In the genomic region with DNA sequence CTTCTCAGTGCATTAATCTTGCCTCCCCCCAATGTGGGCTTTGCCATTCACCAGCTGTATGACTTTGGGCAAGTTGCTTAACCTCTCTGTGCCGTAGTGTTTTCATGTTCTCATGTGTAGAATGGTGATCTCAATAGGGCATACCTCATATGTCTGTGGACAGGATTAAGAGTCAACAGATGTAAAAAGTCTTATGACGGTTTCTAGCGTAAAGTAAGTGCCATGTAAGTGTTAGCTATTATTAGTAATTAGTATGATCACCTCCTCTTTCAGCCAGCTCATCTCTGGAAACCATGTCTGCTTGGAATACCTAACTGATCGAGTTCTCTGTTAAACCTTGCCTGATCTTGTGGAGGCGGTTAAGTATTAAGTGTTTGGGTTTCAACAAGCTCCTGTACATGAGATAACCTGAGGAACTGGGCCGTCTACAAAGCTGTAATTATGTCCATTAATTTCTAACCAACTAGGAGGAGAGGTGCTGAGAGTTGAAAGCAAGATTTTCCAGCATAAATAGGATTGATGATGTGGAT, we compare ENCODE assay signal across 17 cellular contexts.
DNase-seq lines count a peak whose midpoint lies in the region; ATAC-seq, FAIRE-seq and TF ChIP-seq lines count a peak whose summit lies in the region.
"Had no signal": no experiment of that assay in that cellular context is flagged by ENCODE, and none has a peak within 500 bp of the region (broad histone marks: within the 10 kb centered on the region; RNA-seq: fewer than 3 reads in every experiment).

No MANE protein-coding gene starts in this region.

- TF ChIP-seq CTCF in D721Med (IDR thresholded peaks at IDR 0.05; ENCODE audit: insufficient read depth, missing control alignments) (no peak), colonic mucosa (IDR thresholded peaks at IDR 0.05) (no peak)

- intact Hi-C loops in colonic mucosa (cut with DNase I), result no loop called here

- H3K4me1 ChIP-seq in SJCRH30 (peaks cover 27% of the 10 kb centered on the region), colonic mucosa (peaks cover 5% of the 10 kb centered on the region)

- H3K9me3 Mint-ChIP-seq in naive thymus-derived CD8-positive, alpha-beta T cell, result peaks cover 0 to 7% (median 0%) of the 10 kb centered on the region in 9 donors
- H3K9me3 Mint-ChIP-seq: activated naive CD4-positive, alpha-beta T cell treated with anti-CD3 and anti-CD28 coated beads, Interleukin-2, amount 50 U/mL, for 24 hours had no signal

- H3K36me3 Mint-ChIP-seq in naive thymus-derived CD8-positive, alpha-beta T cell, result peaks cover 6 to 14% (median 11%) of the 10 kb centered on the region in 3 donors
- H3K36me3 Mint-ChIP-seq: activated naive CD4-positive, alpha-beta T cell treated with anti-CD3 and anti-CD28 coated beads, Interleukin-2, amount 50 U/mL, for 24 hours had no signal

- no peaks in the 10 kb centered on the region for H3K9me3 ChIP-seq in SJCRH30 (replicated peaks)
- no peaks in the 10 kb centered on the region for H3K9me3 ChIP-seq in colonic mucosa
- H3K9me3 ChIP-seq: BLaER1, psoas muscle had no signal

- H3K27me3 Mint-ChIP-seq in naive thymus-derived CD8-positive, alpha-beta T cell, result no peaks in the 10 kb centered on the region
- H3K27me3 Mint-ChIP-seq: activated CD8-positive, alpha-beta memory T cell treated with anti-CD3 and anti-CD28 coated beads, Interleukin-2, amount 10 ng/mL, durations not matched to agents 7 days and 5 days; activated naive CD4-positive, alpha-beta T cell treated with anti-CD3 and anti-CD28 coated beads, Interleukin-2, amount 50 U/mL, for 24 hours had no signal

- DNase-seq in D721Med (ENCODE audit: insufficient read length, low spot score), result no peak
- DNase-seq in SJCRH30, result no peak
- DNase-seq in naive thymus-derived CD8-positive, alpha-beta T cell, result no peak
- no peak for DNase-seq in UCSD-AML1 (lab: John Stamatoyannopoulos, UW; ENCODE audit: unreplicated experiment)
- no peak for DNase-seq in erythroblast (lab: John Stamatoyannopoulos, UW)
- DNase-seq in colonic mucosa, result no peak
- DNase-seq: activated CD8-positive, alpha-beta memory T cell treated with anti-CD3 and anti-CD28 coated beads, Interleukin-2, amount 10 ng/mL, durations not matched to agents 7 days and 5 days; NCI-H1105 treated with DMSO at 0.1 percent for 48 hours; NCI-H446; psoas muscle; stimulated activated CD4-positive, alpha-beta T cell treated with anti-CD3 and anti-CD28 coated beads, Interleukin-4, amount 100 ng/mL, for 1 hour; stimulated activated naive CD4-positive, alpha-beta T cell treated with Interleukin-2 at 50 U/mL for 16 hours had no signal

- no peaks in the 10 kb centered on the region for H3K27me3 ChIP-seq in SJCRH30
- H3K27me3 ChIP-seq in colonic mucosa, result no peaks in the 10 kb centered on the region

- H3K4me3 ChIP-seq in SJCRH30 (no peak overlapping the region), colonic mucosa (no peak overlapping the region)
- H3K4me3 ChIP-seq: BLaER1, psoas muscle had no signal

- H3K36me3 ChIP-seq in SJCRH30, result no peaks in the 10 kb centered on the region
- no peaks in the 10 kb centered on the region for H3K36me3 ChIP-seq in colonic mucosa

- peak overlapping the region; percentile 48 to 100 (median 89) for H3K27ac Mint-ChIP-seq in naive thymus-derived CD8-positive, alpha-beta T cell
- H3K27ac Mint-ChIP-seq: activated CD8-positive, alpha-beta memory T cell treated with anti-CD3 and anti-CD28 coated beads, Interleukin-2, amount 10 ng/mL, durations not matched to agents 7 days and 5 days; activated naive CD4-positive, alpha-beta T cell treated with anti-CD3 and anti-CD28 coated beads, Interleukin-2, amount 50 U/mL, for 24 hours had no signal

- peak overlapping the region in 1 of 10 donors; percentile 7 for H3K4me3 Mint-ChIP-seq in naive thymus-derived CD8-positive, alpha-beta T cell
- H3K4me3 Mint-ChIP-seq: activated CD8-positive, alpha-beta memory T cell treated with anti-CD3 and anti-CD28 coated beads, Interleukin-2, amount 10 ng/mL, durations not matched to agents 7 days and 5 days; activated naive CD4-positive, alpha-beta T cell treated with anti-CD3 and anti-CD28 coated beads, Interleukin-2, amount 50 U/mL, for 24 hours had no signal

- ATAC-seq in GM21423 (IDR thresholded peaks at IDR 0.05; ENCODE audit: unreplicated experiment), result peak; percentile 30
- no peak for ATAC-seq in naive thymus-derived CD8-positive, alpha-beta T cell
- no peak for ATAC-seq in GM18517 (IDR thresholded peaks at IDR 0.05; ENCODE audit: unreplicated experiment)
- ATAC-seq: activated CD8-positive, alpha-beta memory T cell treated with anti-CD3 and anti-CD28 coated beads, Interleukin-2, amount 10 ng/mL, durations not matched to agents 7 days and 5 days; HepG2; psoas muscle had no signal

- peaks cover 25 to 65% (median 55%) of the 10 kb centered on the region in 4 donors for H3K4me1 Mint-ChIP-seq in naive thymus-derived CD8-positive, alpha-beta T cell

- FAIRE-seq in D721Med (lab: Jason Lieb, UNC), result peak; percentile 21
- FAIRE-seq: HepG2 had no signal

- H3K27ac ChIP-seq in SJCRH30 (peak overlapping the region; percentile 78), colonic mucosa (no peak overlapping the region)
- H3K27ac ChIP-seq: BLaER1, psoas muscle had no signal

- TF ChIP-seq POLR2A in erythroblast (IDR thresholded peaks at IDR 0.05; ENCODE audit: low read length), result no peak

- POLR2A ChIA-PET in naive thymus-derived CD8-positive, alpha-beta T cell (lab: Charles Lee), result interaction anchor here (17.6 kb wide), 1 partner anchor 30 kb away, joined by 851 read pairs; no protein-coding TSS in a partner anchor

- no peak overlapping the region for H3K9ac ChIP-seq in colonic mucosa (ENCODE audit: low read depth in 2 of 2, low read length in 2 of 2)
- H3K9ac ChIP-seq: BLaER1 had no signal
